31 cellular contexts compared by ENCODE assay signal in genomic region chr6:53703047-53703446, GRCh38. TPM values are rescaled to one million over a fixed set of nuclear protein-coding genes. Genes with fewer than 3 reads are reported as not detected.
DNase-seq lines count a peak whose midpoint lies in the region; ATAC-seq and TF ChIP-seq lines count a peak whose summit lies in the region.
"Had no signal": no experiment of that assay in that cellular context is flagged by ENCODE, and none has a peak within 500 bp of the region (broad histone marks: within the 10 kb centered on the region; RNA-seq: fewer than 3 reads in every experiment).

No MANE protein-coding gene starts in this region.

- peaks cover 2% of the 10 kb centered on the region for H3K9me3 Mint-ChIP-seq in neural progenitor cell
- no peaks in the 10 kb centered on the region for H3K9me3 Mint-ChIP-seq in CD4-positive, alpha-beta T cell
- H3K9me3 Mint-ChIP-seq: activated CD4-positive, alpha-beta T cell treated with anti-CD3 and anti-CD28 coated beads, Interleukin-2, amount 10 ng/mL, durations not matched to agents 24 days and 14 days; endodermal cell; HFFc6; mesothelial cell of epicardium; natural killer cell treated with Interleukin-12 subunit alpha and Interleukin-12 subunit beta and Interleukin-15 and Interleukin-18, amount 100 ng/mL, for 72 hours; stimulated activated naive B cell treated with anti-CD40 and anti-IgM and Interleukin-4, amounts not matched to agents 10 μg/mL and 1 μg/mL and 100 μg/mL, for 72 hours had no signal

- no peaks in the 10 kb centered on the region for H3K9me2 ChIP-seq in Loucy (replicated peaks; ENCODE audit: low read depth, low read length)

- intact Hi-C loops in CD4-positive, alpha-beta T cell (cut with DNase I, micrococcal nuclease) = no loop called here
- intact Hi-C loops in thyroid gland (cut with DNase I) = no loop called here

- no peak overlapping the region for H3K9ac ChIP-seq in Loucy (ENCODE audit: low read depth, low read length, poor library complexity, severe bottlenecking)
- H3K9ac ChIP-seq in neural progenitor cell = no peak overlapping the region
- H3K9ac ChIP-seq: GM23248 had no signal

- H2AFZ ChIP-seq in Loucy (ENCODE audit: low read length) = no peak overlapping the region; the same call in 1 of the 2 replicates
- H2AFZ ChIP-seq in neural progenitor cell (replicated peaks) = no peak overlapping the region
- H2AFZ ChIP-seq: GM23248 had no signal

- H3K27ac ChIP-seq in neural progenitor cell = no peak overlapping the region
- H3K27ac ChIP-seq in CD4-positive, alpha-beta T cell (ENCODE audit: low read depth, low read length) = no peak overlapping the region
- H3K27ac ChIP-seq in thyroid gland = no peak overlapping the region
- H3K27ac ChIP-seq: adrenal gland, colonic mucosa, esophagus muscularis mucosa, GM23248, ovary, vagina had no signal

- H3K4me3 Mint-ChIP-seq in neural progenitor cell = no peak overlapping the region
- H3K4me3 Mint-ChIP-seq in CD4-positive, alpha-beta T cell = no peak overlapping the region
- H3K4me3 Mint-ChIP-seq: activated CD4-positive, alpha-beta T cell treated with anti-CD3 and anti-CD28 coated beads, Interleukin-2, amount 10 ng/mL, durations not matched to agents 24 days and 14 days; endodermal cell; HFFc6; mesothelial cell of epicardium; natural killer cell treated with Interleukin-12 subunit alpha and Interleukin-12 subunit beta and Interleukin-15 and Interleukin-18, amount 100 ng/mL, for 72 hours; stimulated activated naive B cell treated with anti-CD40 and anti-IgM and Interleukin-4, amounts not matched to agents 10 μg/mL and 1 μg/mL and 100 μg/mL, for 72 hours had no signal

- TF ChIP-seq CTCF in Loucy (conservative IDR thresholded peaks at IDR 0.05; ENCODE audit: low read length) (no peak), neural progenitor cell (IDR thresholded peaks at IDR 0.05) (no peak), thyroid gland (IDR thresholded peaks at IDR 0.05) (no peak)
- TF ChIP-seq CTCF in CD4-positive, alpha-beta T cell (IDR thresholded peaks at IDR 0.05) = no peak

- H3K36me3 Mint-ChIP-seq in neural progenitor cell = no peaks in the 10 kb centered on the region
- no peaks in the 10 kb centered on the region for H3K36me3 Mint-ChIP-seq in CD4-positive, alpha-beta T cell (ENCODE audit: low read depth)
- H3K36me3 Mint-ChIP-seq: natural killer cell treated with Interleukin-12 subunit alpha and Interleukin-12 subunit beta and Interleukin-15 and Interleukin-18, amount 100 ng/mL, for 72 hours; stimulated activated naive B cell treated with anti-CD40 and anti-IgM and Interleukin-4, amounts not matched to agents 10 μg/mL and 1 μg/mL and 100 μg/mL, for 72 hours had no signal

- H3K79me2 ChIP-seq in Loucy (ENCODE audit: insufficient read depth, low read length) (no peaks in the 10 kb centered on the region), neural progenitor cell (ENCODE audit: low read depth) (no peaks in the 10 kb centered on the region)

- peaks cover 12% of the 10 kb centered on the region for H3K4me1 Mint-ChIP-seq in neural progenitor cell
- peaks cover 4% of the 10 kb centered on the region for H3K4me1 Mint-ChIP-seq in CD4-positive, alpha-beta T cell (ENCODE audit: low read depth)
- H3K4me1 Mint-ChIP-seq: mesothelial cell of epicardium; stimulated activated naive B cell treated with anti-CD40 and anti-IgM and Interleukin-4, amounts not matched to agents 10 μg/mL and 1 μg/mL and 100 μg/mL, for 72 hours had no signal

- H4K20me1 ChIP-seq in Loucy (ENCODE audit: insufficient read depth, low read length, poor library complexity, severe bottlenecking) (no peaks in the 10 kb centered on the region), neural progenitor cell (ENCODE audit: low read depth) (no peaks in the 10 kb centered on the region)

- H3K27ac Mint-ChIP-seq in neural progenitor cell = no peak overlapping the region
- no peak overlapping the region for H3K27ac Mint-ChIP-seq in CD4-positive, alpha-beta T cell
- H3K27ac Mint-ChIP-seq: activated CD4-positive, alpha-beta T cell treated with anti-CD3 and anti-CD28 coated beads, Interleukin-2, amount 10 ng/mL, durations not matched to agents 24 days and 14 days; endodermal cell; HFFc6; mesothelial cell of epicardium; natural killer cell treated with Interleukin-12 subunit alpha and Interleukin-12 subunit beta and Interleukin-15 and Interleukin-18, amount 100 ng/mL, for 72 hours; stimulated activated naive B cell treated with anti-CD40 and anti-IgM and Interleukin-4, amounts not matched to agents 10 μg/mL and 1 μg/mL and 100 μg/mL, for 72 hours had no signal

- no peaks in the 10 kb centered on the region for H3F3A ChIP-seq in Loucy (ENCODE audit: low read depth)
- no peaks in the 10 kb centered on the region for H3F3A ChIP-seq in neural progenitor cell (ENCODE audit: low read depth)

- H3K4me1 ChIP-seq in Loucy (ENCODE audit: insufficient read depth, low read length, poor library complexity, severe bottlenecking) = peaks cover 40% of the 10 kb centered on the region
- H3K4me1 ChIP-seq in neural progenitor cell = peaks cover 5% of the 10 kb centered on the region
- peaks cover 3 to 16% of the 10 kb centered on the region in 2 donors for H3K4me1 ChIP-seq in thyroid gland
- H3K4me1 ChIP-seq: adrenal gland, colonic mucosa, vagina had no signal

- H3K4me2 ChIP-seq in Loucy (ENCODE audit: low read depth, low read length, poor library complexity, severe bottlenecking) (peak overlapping the region; percentile 29), neural progenitor cell (no peak overlapping the region)

- no peak for TF ChIP-seq POLR2A in thyroid gland (IDR thresholded peaks at IDR 0.05)

- H3K9me3 ChIP-seq in Loucy (ENCODE audit: insufficient read depth, low read depth, low read length) = no peaks in the 10 kb centered on the region
- no peaks in the 10 kb centered on the region for H3K9me3 ChIP-seq in neural progenitor cell (ENCODE audit: low read depth)
- no peaks in the 10 kb centered on the region for H3K9me3 ChIP-seq in CD4-positive, alpha-beta T cell (ENCODE audit: control insufficient read depth, low read length)
- no peaks in the 10 kb centered on the region for H3K9me3 ChIP-seq in thyroid gland
- H3K9me3 ChIP-seq: adrenal gland, colonic mucosa, esophagus muscularis mucosa, ovary, vagina had no signal

- 30 to 47% methylated on average over 1 of the region's 1 CpG for WGBS in thyroid gland, 2 donors

- CTCF ChIA-PET in CD4-positive, alpha-beta T cell (lab: Charles Lee) = no interaction called here

- H3K27me3 ChIP-seq in Loucy (ENCODE audit: insufficient read depth, low read length, poor library complexity, severe bottlenecking) (no peaks in the 10 kb centered on the region), neural progenitor cell (no peaks in the 10 kb centered on the region), thyroid gland (no peaks in the 10 kb centered on the region)
- no peaks in the 10 kb centered on the region for H3K27me3 ChIP-seq in CD4-positive, alpha-beta T cell (ENCODE audit: control insufficient read depth, insufficient read depth, low read length)
- H3K27me3 ChIP-seq: adrenal gland, colonic mucosa, esophagus muscularis mucosa, ovary, vagina had no signal

- no peak for ATAC-seq in CD4-positive, alpha-beta T cell (ENCODE audit: poor library complexity)
- ATAC-seq: natural killer cell treated with Interleukin-12 subunit alpha and Interleukin-12 subunit beta and Interleukin-15 and Interleukin-18, amount 100 ng/mL, for 72 hours; stimulated activated naive B cell treated with anti-CD40 and anti-IgM and Interleukin-4, amounts not matched to agents 10 μg/mL and 1 μg/mL and 100 μg/mL, for 72 hours had no signal

- DNase-seq in NCI-H748 (lab: John Stamatoyannopoulos, UW; ENCODE audit: unreplicated experiment) = peak; percentile 20
- DNase-seq in NCI-H748 treated with DMSO at 0.1 percent for 48 hours (lab: John Stamatoyannopoulos, UW) = no peak
- peak; percentile 5 for DNase-seq in RPMI7951 (ENCODE audit: low read depth)
- DNase-seq in neural progenitor cell (ENCODE audit: low spot score) = peak; percentile 60
- no peak for DNase-seq in activated CD4-positive, alpha-beta T cell treated with anti-CD3 and anti-CD28 coated beads, Interleukin-2, amount 50 U/mL, for 48 hours
- no peak for DNase-seq in CD4-positive, alpha-beta T cell
- DNase-seq in thyroid gland = no peak
- DNase-seq: ACHN; activated CD4-positive, alpha-beta T cell treated with anti-CD3 and anti-CD28 coated beads, Interleukin-2, amount 10 ng/mL, durations not matched to agents 24 days and 14 days; activated naive CD4-positive, alpha-beta T cell treated with Interleukin-2 at 50 U/mL for 16 hours; activated T-cell treated with anti-CD3 and anti-CD28 coated beads, Interleukin-2, amount 50 U/mL, for 48 hours; adrenal gland; Calu3; colonic mucosa; endodermal cell; foreskin melanocyte; GF-D8; GM23248; HFFc6; hippocampal formation; IMR-90; NCI-H1436 treated with DMSO at 0.1 percent for 48 hours; ovary; stimulated activated CD4-positive, alpha-beta T cell treated with anti-CD3 and anti-CD28 coated beads, Interleukin-12 subunit alpha, Interleukin-12 subunit beta, amount 100 ng/mL, for 4 hours; stimulated activated CD4-positive, alpha-beta T cell treated with anti-CD3 and anti-CD28 coated beads, Interleukin-4, amount 100 ng/mL, for 24 hours; stimulated activated naive B cell treated with anti-CD40 and anti-IgM and Interleukin-4, amounts not matched to agents 10 μg/mL and 1 μg/mL and 100 μg/mL, for 72 hours had no signal

- H3K4me3 ChIP-seq in Loucy (ENCODE audit: low read length, poor library complexity, severe bottlenecking) = no peak overlapping the region
- H3K4me3 ChIP-seq in neural progenitor cell = no peak overlapping the region
- H3K4me3 ChIP-seq in thyroid gland (replicated peaks in 1 of 3) = no peak overlapping the region
- H3K4me3 ChIP-seq: adrenal gland, colonic mucosa, esophagus muscularis mucosa, GM23248, ovary, vagina had no signal

- no peaks in the 10 kb centered on the region for H3K27me3 Mint-ChIP-seq in neural progenitor cell (ENCODE audit: insufficient read depth, low read depth)
- no peaks in the 10 kb centered on the region for H3K27me3 Mint-ChIP-seq in CD4-positive, alpha-beta T cell
- H3K27me3 Mint-ChIP-seq: activated CD4-positive, alpha-beta T cell treated with anti-CD3 and anti-CD28 coated beads, Interleukin-2, amount 10 ng/mL, durations not matched to agents 24 days and 14 days; stimulated activated naive B cell treated with anti-CD40 and anti-IgM and Interleukin-4, amounts not matched to agents 10 μg/mL and 1 μg/mL and 100 μg/mL, for 72 hours had no signal

- H3K36me3 ChIP-seq in Loucy (ENCODE audit: insufficient read depth, low read length) (no peaks in the 10 kb centered on the region), neural progenitor cell (no peaks in the 10 kb centered on the region), thyroid gland (no peaks in the 10 kb centered on the region)
- H3K36me3 ChIP-seq: adrenal gland, colonic mucosa, esophagus muscularis mucosa, ovary, vagina had no signal

- POLR2A ChIA-PET in CD4-positive, alpha-beta T cell (lab: Charles Lee) = no interaction called here

RNA-seq across cellular contexts. Expression of gene KLHL31, which starts 37.5 kb away (rescaled TPM):
- total RNA-seq in RPMI7951 (2014; rRNA removed; shearing (Covaris generic)) = not detected in 2 replicates
- total RNA-seq in neural progenitor cell (ENCODE audit: low replicate concordance) = 0.06 and 0.17 TPM in 2 replicates
- total RNA-seq in CD4-positive, alpha-beta T cell = under 1 TPM; 0.03 to 0.08 TPM
- 1 to 10 TPM in 2 of 4 donors, under 1 TPM in 2; 0.54 to 1.6 (median 1.0) TPM for total RNA-seq in thyroid gland
- total RNA-seq: GM23248, HFFc6, IMR-90 had no signal

Comparison
In these comparisons a context has a peak if more than half of its experiments do, and no peak if none do; other contexts are left out.
1. DNase-seq: peak in NCI-H748 (single experiment), RPMI7951 (single experiment) and neural progenitor cell (single experiment); none in NCI-H748 treated with DMSO at 0.1 percent for 48 hours (single experiment), activated CD4-positive, alpha-beta T cell treated with anti-CD3 and anti-CD28 coated beads, Interleukin-2, amount 50 U/mL, for 48 hours (0 of 2), CD4-positive, alpha-beta T cell (0 of 10) and thyroid gland (0 of 2).